In the genomic region with DNA sequence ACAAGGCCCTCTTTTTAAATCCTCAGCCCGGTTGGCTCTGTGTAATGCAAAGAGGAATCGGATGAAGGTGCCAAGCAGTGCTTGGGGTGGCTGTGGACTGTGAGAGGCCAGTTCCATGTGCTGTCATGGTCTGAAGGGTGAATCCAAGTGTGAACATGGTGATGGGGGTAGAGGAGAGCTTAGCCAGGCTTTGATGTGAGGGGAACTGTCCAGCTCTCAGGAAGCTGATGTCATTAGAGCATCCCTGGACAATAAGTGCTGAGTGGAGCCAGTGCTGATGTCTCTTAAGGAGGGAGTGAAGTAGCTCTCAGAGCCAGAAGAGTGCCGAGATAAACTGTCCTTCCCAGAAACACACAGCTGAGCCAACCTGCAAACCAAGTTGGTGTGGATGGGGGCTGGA, we compare ENCODE assay signal across 1 cellular context.
A peak's percentile ranks its signal among the peaks of the same experiment; 100 is the strongest.
TF ChIP-seq lines count a peak whose summit lies in the region.

No MANE protein-coding gene starts in this region.

TF ChIP-seq in HEK293, 187 proteins besides CTCF, POLR2A, EP300 and RAD21:
- peak; percentile 93 for TF ChIP-seq REST (tag by site-specific recombination; IDR thresholded peaks at IDR 0.05)
- TF ChIP-seq ZNF138 (tag by site-specific recombination; IDR thresholded peaks at IDR 0.05; ENCODE audit: borderline replicate concordance) = no peak
